In genomic region chr2:124663293-124663997, GRCh38 we compare ENCODE assay signal across 32 cellular contexts.
"Had no signal": no experiment of that assay in that cellular context is flagged by ENCODE, and none has a peak within 500 bp of the region (broad histone marks: within the 10 kb centered on the region; RNA-seq: fewer than 3 reads in every experiment).

No MANE protein-coding gene starts in this region.

- FAIRE-seq: bronchial epithelial cell, RCC 7860 had no signal

- H3K4me2 ChIP-seq: PC-9 had no signal

- H2AFZ ChIP-seq: PC-9 had no signal

- DNase-seq: activated CD4-positive, alpha-beta memory T cell treated with anti-CD3 and anti-CD28 coated beads for 36 hours; activated CD4-positive, alpha-beta T cell treated with anti-CD3 and anti-CD28 coated beads for 4 hours; activated CD4-positive, alpha-beta T cell treated with anti-CD3 and anti-CD28 coated beads, Interleukin-2, amount 50 U/mL, for 1 hour; activated CD4-positive, CD25-positive, alpha-beta regulatory T cell treated with anti-CD3 and anti-CD28 coated beads, Interleukin-2, amount 50 U/mL, for 72 hours; activated CD8-positive, alpha-beta memory T cell treated with anti-CD3 and anti-CD28 coated beads, Interleukin-2, amount 50 U/mL, for 4 hours; activated effector memory CD4-positive, alpha-beta T cell treated with Interleukin-2 at 50 U/mL for 16 hours; activated naive CD4-positive, alpha-beta T cell treated with anti-CD3 and anti-CD28 coated beads, Interleukin-2, amount 10 ng/mL, durations not matched to agents 7 days and 5 days; activated naive CD8-positive, alpha-beta T cell treated with anti-CD3 and anti-CD28 coated beads, Interleukin-2, amount 50 U/mL, for 24 hours; activated T-cell treated with anti-CD3 and anti-CD28 coated beads for 4 hours; activated T-cell treated with anti-CD3 and anti-CD28 coated beads, Interleukin-2, amount 50 U/mL, for 4 hours; anterior cingulate cortex; caudate nucleus; cerebellar nuclear complex; Karpas-422; NCI-H1048; NCI-H1105 treated with DMSO at 0.1 percent for 48 hours; NCI-H1436; NCI-H1694 treated with DMSO at 0.1 percent for 48 hours; NCI-H2029; NCI-H345; NCI-H524 treated with DMSO at 0.1 percent for 48 hours; NCI-H748 treated with DMSO at 0.1 percent for 48 hours; NK-92 treated with Interleukin-12 subunit alpha and Interleukin-12 subunit beta, amount 100 ng/mL, for 24 hours; PC-9; SIG-M5; SW 1271; T1000 had no signal

- H3K27me3 Mint-ChIP-seq: activated CD4-positive, alpha-beta memory T cell treated with anti-CD3 and anti-CD28 coated beads for 36 hours; activated naive CD4-positive, alpha-beta T cell treated with anti-CD3 and anti-CD28 coated beads, Interleukin-2, amount 10 ng/mL, durations not matched to agents 7 days and 5 days; activated naive CD8-positive, alpha-beta T cell; activated naive CD8-positive, alpha-beta T cell treated with anti-CD3 and anti-CD28 coated beads, Interleukin-2, amount 50 U/mL, for 24 hours; brain had no signal

- H3K36me3 Mint-ChIP-seq: activated CD4-positive, alpha-beta memory T cell treated with anti-CD3 and anti-CD28 coated beads for 36 hours; activated naive CD4-positive, alpha-beta T cell treated with anti-CD3 and anti-CD28 coated beads, Interleukin-2, amount 10 ng/mL, durations not matched to agents 7 days and 5 days; activated naive CD8-positive, alpha-beta T cell; brain had no signal

- H3K4me3 Mint-ChIP-seq: activated CD4-positive, alpha-beta memory T cell treated with anti-CD3 and anti-CD28 coated beads for 36 hours; activated naive CD4-positive, alpha-beta T cell treated with anti-CD3 and anti-CD28 coated beads, Interleukin-2, amount 10 ng/mL, durations not matched to agents 7 days and 5 days; activated naive CD8-positive, alpha-beta T cell; activated naive CD8-positive, alpha-beta T cell treated with anti-CD3 and anti-CD28 coated beads, Interleukin-2, amount 50 U/mL, for 24 hours; activated T-cell treated with anti-CD3 and anti-CD28 coated beads, Interleukin-2, amount 50 U/mL, for 4 hours; brain had no signal

- H3K4me1 Mint-ChIP-seq: activated naive CD4-positive, alpha-beta T cell treated with anti-CD3 and anti-CD28 coated beads, Interleukin-2, amount 10 ng/mL, durations not matched to agents 7 days and 5 days; activated naive CD8-positive, alpha-beta T cell treated with anti-CD3 and anti-CD28 coated beads, Interleukin-2, amount 50 U/mL, for 24 hours had no signal

- ATAC-seq: activated naive CD8-positive, alpha-beta T cell treated with anti-CD3 and anti-CD28 coated beads, Interleukin-2, amount 50 U/mL, for 24 hours; activated T-cell treated with anti-CD3 and anti-CD28 coated beads, Interleukin-2, amount 50 U/mL, for 4 hours had no signal

- H3K27ac ChIP-seq: PC-9, RWPE1 had no signal

- H3K27ac Mint-ChIP-seq: activated CD4-positive, alpha-beta memory T cell treated with anti-CD3 and anti-CD28 coated beads for 36 hours; activated naive CD4-positive, alpha-beta T cell treated with anti-CD3 and anti-CD28 coated beads, Interleukin-2, amount 10 ng/mL, durations not matched to agents 7 days and 5 days; activated naive CD8-positive, alpha-beta T cell; activated naive CD8-positive, alpha-beta T cell treated with anti-CD3 and anti-CD28 coated beads, Interleukin-2, amount 50 U/mL, for 24 hours; brain had no signal

- H3K9me3 Mint-ChIP-seq: brain had no signal
